Comparison of ENCODE assay signal across 9 cellular contexts in the genomic region with DNA sequence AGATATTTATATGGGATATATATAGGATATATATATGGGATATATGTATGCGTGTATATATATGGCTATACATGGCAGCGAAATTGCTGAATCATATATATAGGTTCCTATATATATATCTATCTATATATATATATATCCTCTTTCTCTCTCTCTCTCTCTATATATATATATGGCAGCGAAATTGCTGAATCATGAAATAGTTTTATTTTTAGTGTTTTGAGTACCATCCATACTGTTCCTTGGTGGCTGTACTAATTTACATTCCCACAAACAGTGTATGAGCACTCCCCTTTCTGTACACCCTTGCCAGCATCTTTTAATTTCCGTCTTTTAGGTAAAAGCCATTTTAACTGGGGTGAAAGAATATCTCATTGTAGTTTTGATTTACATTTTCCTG.
"Had no signal": no experiment of that assay in that cellular context is flagged by ENCODE, and none has a peak within 500 bp of the region (broad histone marks: within the 10 kb centered on the region; RNA-seq: fewer than 3 reads in every experiment).

No MANE protein-coding gene starts in this region.

- FAIRE-seq: H1, H54, HTR-8/SVneo had no signal

- H3K9ac ChIP-seq: KMS-11 had no signal

- H3K4me3 ChIP-seq: GM23338 had no signal

- H3K4me2 ChIP-seq: GM23338, KMS-11 had no signal

- ATAC-seq: GM23338 had no signal

- H3K27ac Mint-ChIP-seq: GM23338, H9 had no signal

- H3K27ac ChIP-seq: KMS-11 had no signal

- DNase-seq: H9, HCEC 1CT, Karpas-422, KBM-7 had no signal

- H3K4me3 Mint-ChIP-seq: GM23338, H9 had no signal

- H2AFZ ChIP-seq: GM23338 had no signal

- H3K9me3 Mint-ChIP-seq: GM23338, H9 had no signal

- H3K4me1 Mint-ChIP-seq: GM23338, H9 had no signal
